1 cellular context compared by ENCODE assay signal in the genomic region with DNA sequence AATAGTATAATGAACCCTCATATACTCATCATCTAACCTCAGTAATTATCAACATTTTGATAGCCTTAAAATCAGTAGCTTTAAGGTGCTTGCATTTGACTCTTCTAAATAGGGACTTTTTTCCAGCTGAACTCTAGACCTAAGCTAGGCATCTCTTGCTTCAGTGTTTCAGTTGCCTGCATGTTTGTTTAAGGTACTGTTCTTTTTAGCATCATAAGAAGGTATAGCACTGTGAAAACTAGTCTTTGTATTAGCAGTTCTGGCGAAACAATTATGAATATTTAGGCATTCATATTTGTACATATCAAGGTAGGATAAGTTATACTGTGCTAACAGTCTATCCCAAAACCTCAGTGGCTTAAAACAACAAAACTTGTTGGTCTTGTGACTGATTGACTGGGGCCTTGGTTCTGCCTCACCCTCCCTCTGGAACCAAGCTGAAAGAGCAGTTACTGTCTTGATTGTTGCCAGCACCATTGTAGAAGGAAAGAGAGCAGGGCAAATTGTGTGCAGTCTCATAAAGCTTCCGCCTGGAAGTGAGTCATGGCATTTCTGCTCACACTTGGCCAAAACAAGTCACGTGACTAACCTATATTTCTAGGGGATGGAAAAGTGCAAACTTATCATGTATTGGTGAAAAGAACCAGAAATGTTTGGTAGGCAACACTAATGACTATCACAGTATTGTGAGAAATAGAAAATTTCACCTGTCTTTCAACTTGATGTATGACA.
A peak's percentile ranks its signal among the peaks of the same experiment; 100 is the strongest.
TF ChIP-seq lines count a peak whose summit lies in the region.

No MANE protein-coding gene starts in this region.

TF ChIP-seq in HepG2, 621 proteins besides CTCF, POLR2A, EP300 and RAD21 (continued from another document):
- TF ChIP-seq, protein P1, sequence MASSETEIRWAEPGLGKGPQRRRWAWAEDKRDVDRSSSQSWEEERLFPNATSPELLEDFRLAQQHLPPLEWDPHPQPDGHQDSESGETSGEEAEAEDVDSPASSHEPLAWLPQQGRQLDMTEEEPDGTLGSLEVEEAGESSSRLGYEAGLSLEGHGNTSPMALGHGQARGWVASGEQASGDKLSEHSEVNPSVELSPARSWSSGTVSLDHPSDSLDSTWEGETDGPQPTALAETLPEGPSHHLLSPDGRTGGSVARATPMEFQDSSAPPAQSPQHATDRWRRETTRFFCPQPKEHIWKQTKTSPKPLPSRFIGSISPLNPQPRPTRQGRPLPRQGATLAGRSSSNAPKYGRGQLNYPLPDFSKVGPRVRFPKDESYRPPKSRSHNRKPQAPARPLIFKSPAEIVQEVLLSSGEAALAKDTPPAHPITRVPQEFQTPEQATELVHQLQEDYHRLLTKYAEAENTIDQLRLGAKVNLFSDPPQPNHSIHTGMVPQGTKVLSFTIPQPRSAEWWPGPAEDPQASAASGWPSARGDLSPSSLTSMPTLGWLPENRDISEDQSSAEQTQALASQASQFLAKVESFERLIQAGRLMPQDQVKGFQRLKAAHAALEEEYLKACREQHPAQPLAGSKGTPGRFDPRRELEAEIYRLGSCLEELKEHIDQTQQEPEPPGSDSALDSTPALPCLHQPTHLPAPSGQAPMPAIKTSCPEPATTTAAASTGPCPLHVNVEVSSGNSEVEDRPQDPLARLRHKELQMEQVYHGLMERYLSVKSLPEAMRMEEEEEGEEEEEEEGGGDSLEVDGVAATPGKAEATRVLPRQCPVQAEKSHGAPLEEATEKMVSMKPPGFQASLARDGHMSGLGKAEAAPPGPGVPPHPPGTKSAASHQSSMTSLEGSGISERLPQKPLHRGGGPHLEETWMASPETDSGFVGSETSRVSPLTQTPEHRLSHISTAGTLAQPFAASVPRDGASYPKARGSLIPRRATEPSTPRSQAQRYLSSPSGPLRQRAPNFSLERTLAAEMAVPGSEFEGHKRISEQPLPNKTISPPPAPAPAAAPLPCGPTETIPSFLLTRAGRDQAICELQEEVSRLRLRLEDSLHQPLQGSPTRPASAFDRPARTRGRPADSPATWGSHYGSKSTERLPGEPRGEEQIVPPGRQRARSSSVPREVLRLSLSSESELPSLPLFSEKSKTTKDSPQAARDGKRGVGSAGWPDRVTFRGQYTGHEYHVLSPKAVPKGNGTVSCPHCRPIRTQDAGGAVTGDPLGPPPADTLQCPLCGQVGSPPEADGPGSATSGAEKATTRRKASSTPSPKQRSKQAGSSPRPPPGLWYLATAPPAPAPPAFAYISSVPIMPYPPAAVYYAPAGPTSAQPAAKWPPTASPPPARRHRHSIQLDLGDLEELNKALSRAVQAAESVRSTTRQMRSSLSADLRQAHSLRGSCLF (CRISPR knock-in tag; IDR thresholded peaks at IDR 0.05; ENCODE audit: borderline replicate concordance): no peak
- TF ChIP-seq SNAPC2 (CRISPR knock-in tag; IDR thresholded peaks at IDR 0.05) (no peak), ZNF44 (CRISPR knock-in tag; IDR thresholded peaks at IDR 0.05) (no peak), ZNF12 (CRISPR knock-in tag; IDR thresholded peaks at IDR 0.05) (peak; percentile 100)
